ENCODE assay signal across 1 cellular context in genomic region chr17:21400816-21401593, GRCh38.
TF ChIP-seq lines count a peak whose summit lies in the region.

No MANE protein-coding gene starts in this region.

TF ChIP-seq in HEK293, 187 proteins besides CTCF, POLR2A, EP300 and RAD21 (continued from another document):
- TF ChIP-seq ZNF423 (tag by site-specific recombination; IDR thresholded peaks at IDR 0.05) (peak; percentile 54; the same call in 1 of the 2 replicates), ZNF626 (tag by site-specific recombination; IDR thresholded peaks at IDR 0.05) (no peak), ZSCAN30 (tag by site-specific recombination; IDR thresholded peaks at IDR 0.05) (no peak), SALL2 (tag by site-specific recombination; IDR thresholded peaks at IDR 0.05; ENCODE audit: borderline replicate concordance) (no peak)
- TF ChIP-seq, protein P1, sequence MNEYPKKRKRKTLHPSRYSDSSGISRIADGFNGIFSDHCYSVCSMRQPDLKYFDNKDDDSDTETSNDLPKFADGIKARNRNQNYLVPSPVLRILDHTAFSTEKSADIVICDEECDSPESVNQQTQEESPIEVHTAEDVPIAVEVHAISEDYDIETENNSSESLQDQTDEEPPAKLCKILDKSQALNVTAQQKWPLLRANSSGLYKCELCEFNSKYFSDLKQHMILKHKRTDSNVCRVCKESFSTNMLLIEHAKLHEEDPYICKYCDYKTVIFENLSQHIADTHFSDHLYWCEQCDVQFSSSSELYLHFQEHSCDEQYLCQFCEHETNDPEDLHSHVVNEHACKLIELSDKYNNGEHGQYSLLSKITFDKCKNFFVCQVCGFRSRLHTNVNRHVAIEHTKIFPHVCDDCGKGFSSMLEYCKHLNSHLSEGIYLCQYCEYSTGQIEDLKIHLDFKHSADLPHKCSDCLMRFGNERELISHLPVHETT (tag by site-specific recombination; IDR thresholded peaks at IDR 0.05) = no peak
